20 cellular contexts compared by ENCODE assay signal in the genomic region with DNA sequence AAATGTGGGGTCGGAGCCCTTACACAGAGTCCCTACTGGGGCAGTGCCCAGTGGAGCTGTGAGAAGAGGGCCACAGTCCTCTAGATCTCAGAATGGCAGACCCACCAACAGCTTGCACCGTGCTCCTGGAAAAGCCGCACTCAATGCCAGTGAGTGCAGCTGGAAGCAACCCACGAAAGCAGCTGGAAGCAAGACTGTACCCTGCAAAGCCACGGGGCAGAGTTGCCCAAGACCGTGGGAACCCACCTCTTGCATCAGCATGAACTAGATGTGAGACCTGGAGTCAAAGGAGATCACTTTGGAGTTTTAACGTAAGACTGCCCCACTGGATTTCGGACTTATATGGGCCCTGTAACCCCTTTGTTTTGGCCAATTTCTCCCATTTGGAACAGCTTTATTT. TPM values are rescaled to one million over a fixed set of nuclear protein-coding genes. Genes with fewer than 3 reads are reported as not detected.
DNase-seq lines count a peak whose midpoint lies in the region; ATAC-seq and TF ChIP-seq lines count a peak whose summit lies in the region.
"Had no signal": no experiment of that assay in that cellular context is flagged by ENCODE, and none has a peak within 500 bp of the region (broad histone marks: within the 10 kb centered on the region; RNA-seq: fewer than 3 reads in every experiment).

No MANE protein-coding gene starts in this region.

- H3K9me3 ChIP-seq in cardiac muscle cell (ENCODE audit: low read depth), result no peaks in the 10 kb centered on the region
- peaks cover 10% of the 10 kb centered on the region; the same call in 1 of the 2 replicates for H3K9me3 ChIP-seq in OCI-LY3 (ENCODE audit: insufficient read depth, low read length)
- no peaks in the 10 kb centered on the region for H3K9me3 ChIP-seq in lower lobe of right lung
- no peaks in the 10 kb centered on the region for H3K9me3 ChIP-seq in upper lobe of right lung

- peaks cover 23% of the 10 kb centered on the region for H3K36me3 ChIP-seq in cardiac muscle cell
- H3K36me3 ChIP-seq in OCI-LY3 (replicated peaks; ENCODE audit: low read depth, low read length), result peaks cover 86% of the 10 kb centered on the region
- peaks cover 78% of the 10 kb centered on the region for H3K36me3 ChIP-seq in lower lobe of right lung
- H3K36me3 ChIP-seq in upper lobe of right lung, result peaks cover 46% of the 10 kb centered on the region

- no peak overlapping the region for H2AFZ ChIP-seq in OCI-LY3 (ENCODE audit: low read depth, low read length)
- H2AFZ ChIP-seq: GM23248 had no signal

- peaks cover 5% of the 10 kb centered on the region for H3K4me1 ChIP-seq in cardiac muscle cell (ENCODE audit: low read depth)
- H3K4me1 ChIP-seq in OCI-LY3 (ENCODE audit: low read length), result peaks cover 23% of the 10 kb centered on the region
- H3K4me1 ChIP-seq in lower lobe of right lung, result no peaks in the 10 kb centered on the region
- H3K4me1 ChIP-seq in upper lobe of right lung, result no peaks in the 10 kb centered on the region

- no peaks in the 10 kb centered on the region for H3K27me3 ChIP-seq in cardiac muscle cell
- no peaks in the 10 kb centered on the region for H3K27me3 ChIP-seq in OCI-LY3 (ENCODE audit: low read depth, low read length)
- H3K27me3 ChIP-seq in lower lobe of right lung (ENCODE audit: low read depth), result no peaks in the 10 kb centered on the region
- no peaks in the 10 kb centered on the region for H3K27me3 ChIP-seq in upper lobe of right lung

- peak overlapping the region; percentile 8 for H3K27ac ChIP-seq in cardiac muscle cell
- peak overlapping the region; percentile 76 for H3K27ac ChIP-seq in OCI-LY3 (ENCODE audit: low read length)
- no peak overlapping the region for H3K27ac ChIP-seq in lower lobe of right lung
- no peak overlapping the region for H3K27ac ChIP-seq in upper lobe of right lung
- H3K27ac ChIP-seq: GM23248 had no signal

- ATAC-seq in lower lobe of right lung (peak; percentile 51 to 57), upper lobe of right lung (peak; percentile 62)
- ATAC-seq: left colon, SK-N-SH treated with all-trans-retinoic acid at 6 μM for 48 hours had no signal

- DNase-seq in cardiac muscle cell (ENCODE audit: low read depth in 1 of 2, low spot score in 1 of 2) (no peak), cardiac septum (ENCODE audit: low spot score) (no peak), lower lobe of right lung (peak; percentile 77), upper lobe of right lung (peak; percentile 76), SW480 (ENCODE audit: low spot score) (no peak), islet precursor cell (no peak), NOMO-1 treated with dmso at 0.1 percent for 144 hours (lab: John Stamatoyannopoulos, UW; ENCODE audit: unreplicated experiment) (no peak)
- DNase-seq: activated naive CD4-positive, alpha-beta T cell treated with Interleukin-2 at 50 U/mL for 16 hours; activated T-cell treated with anti-CD3 and anti-CD28 coated beads, Interleukin-2, amount 50 U/mL, for 24 hours; CD4-positive, CD25-positive, alpha-beta regulatory T cell; DMS 273 treated with DMSO at 0.1 percent for 48 hours; effector CD4-positive, alpha-beta T cell; GM23248; IMR-90; left colon; MM.1S; NCI-H187 treated with DMSO at 0.1 percent for 48 hours; T-helper 9 cell had no signal

- H3K4me3 ChIP-seq in cardiac muscle cell (no peak overlapping the region), OCI-LY3 (ENCODE audit: low read length) (no peak overlapping the region), lower lobe of right lung (no peak overlapping the region), upper lobe of right lung (no peak overlapping the region)
- H3K4me3 ChIP-seq: GM23248 had no signal

- intact Hi-C loops in cardiac septum (cut with DNase I) (no loop called here), lower lobe of right lung (cut with DNase I) (no loop called here), upper lobe of right lung (cut with DNase I) (no loop called here)

- TF ChIP-seq CTCF in cardiac muscle cell (IDR thresholded peaks at IDR 0.05; ENCODE audit: low read depth, low read length) (no peak), OCI-LY3 (IDR thresholded peaks at IDR 0.05; ENCODE audit: low read depth, low read length) (no peak), lower lobe of right lung (IDR thresholded peaks at IDR 0.05) (no peak), upper lobe of right lung (IDR thresholded peaks at IDR 0.05) (no peak)

- 0 out of 2 replicates have a peak overlapping the region, but pooled peaks have one; percentile 30 for H3K4me2 ChIP-seq in OCI-LY3 (ENCODE audit: low read length)

- peaks cover 75% of the 10 kb centered on the region for H3K79me2 ChIP-seq in OCI-LY3 (ENCODE audit: low read length)

- peaks cover 71% of the 10 kb centered on the region for H4K20me1 ChIP-seq in OCI-LY3 (ENCODE audit: insufficient read depth, low read length)

- no peak overlapping the region for H3K9ac ChIP-seq in OCI-LY3 (ENCODE audit: low read length)
- H3K9ac ChIP-seq: GM23248 had no signal

RNA-seq across cellular contexts. Expression of a gene that starts 12.3 kb away (rescaled TPM):
- total RNA-seq in cardiac muscle cell (17.5 and 26.8 TPM in 2 replicates), cardiac septum (18.0 TPM), lower lobe of right lung (26.1 TPM), upper lobe of right lung (24.0 TPM)
- polyA plus RNA-seq in cardiac muscle cell, result 3.5 and 5.2 TPM in 2 replicates

Comparison
In these comparisons a context has a peak if more than half of its experiments do, and no peak if none do; other contexts are left out.
1. DNase-seq: peak in lower lobe of right lung (single experiment) and upper lobe of right lung (single experiment); none in cardiac muscle cell (0 of 2), cardiac septum (single experiment), SW480 (single experiment), islet precursor cell (single experiment) and NOMO-1 treated with dmso at 0.1 percent for 144 hours (single experiment).
2. H3K27ac ChIP-seq: peak in cardiac muscle cell (single experiment) and OCI-LY3 (single experiment); none in lower lobe of right lung (single experiment) and upper lobe of right lung (single experiment).